In genomic region chr19:1290699-1291651, GRCh38 we compare ENCODE assay signal across 22 cellular contexts. TPM values are rescaled to one million over a fixed set of nuclear protein-coding genes. Genes with fewer than 3 reads are reported as not detected.
"Had no signal": no experiment of that assay in that cellular context is flagged by ENCODE, and none has a peak within 500 bp of the region (broad histone marks: within the 10 kb centered on the region; RNA-seq: fewer than 3 reads in every experiment).

No MANE protein-coding gene starts in this region.

- H3K9me3 ChIP-seq: adrenal gland, breast epithelium, gastrocnemius medialis, heart left ventricle, pancreas had no signal

- H3K36me3 Mint-ChIP-seq: activated naive CD4-positive, alpha-beta T cell treated with anti-CD3 and anti-CD28 coated beads, Interleukin-2, amount 50 U/mL, for 72 hours; immature natural killer cell; memory B cell; naive thymus-derived CD4-positive, alpha-beta T cell; stimulated activated naive B cell treated with anti-CD40 and anti-IgM and Interleukin-4, amounts not matched to agents 10 μg/mL and 1 μg/mL and 100 μg/mL, for 72 hours had no signal

- DNase-seq: activated CD4-positive, alpha-beta T cell treated with anti-CD3 and anti-CD28 coated beads for 1 hour; activated CD4-positive, alpha-beta T cell treated with anti-CD3 and anti-CD28 coated beads, Interleukin-2, amount 50 U/mL, for 4 hours; activated effector memory CD4-positive, alpha-beta T cell treated with anti-CD3 and anti-CD28 coated beads, Interleukin-2, amount 50 U/mL, for 16 hours; activated T-cell treated with anti-CD3 and anti-CD28 coated beads, Interleukin-2, amount 50 U/mL, for 72 hours; adrenal gland; cerebellar nuclear complex; effector CD8-positive, alpha-beta T cell; gastrocnemius medialis; heart left ventricle; immature natural killer cell; naive thymus-derived CD4-positive, alpha-beta T cell; stimulated activated naive B cell treated with anti-CD40 and anti-IgM and Interleukin-4, amounts not matched to agents 10 μg/mL and 1 μg/mL and 100 μg/mL, for 72 hours; T-helper 2 cell had no signal

- H3K27ac Mint-ChIP-seq: activated naive CD4-positive, alpha-beta T cell treated with anti-CD3 and anti-CD28 coated beads, Interleukin-2, amount 50 U/mL, for 72 hours; activated T-cell treated with anti-CD3 and anti-CD28 coated beads, Interleukin-2, amount 50 U/mL, for 72 hours; immature natural killer cell; memory B cell; naive thymus-derived CD4-positive, alpha-beta T cell; stimulated activated naive B cell treated with anti-CD40 and anti-IgM and Interleukin-4, amounts not matched to agents 10 μg/mL and 1 μg/mL and 100 μg/mL, for 72 hours had no signal

- H3K4me3 Mint-ChIP-seq: activated T-cell treated with anti-CD3 and anti-CD28 coated beads, Interleukin-2, amount 50 U/mL, for 72 hours; immature natural killer cell; naive thymus-derived CD4-positive, alpha-beta T cell; stimulated activated naive B cell treated with anti-CD40 and anti-IgM and Interleukin-4, amounts not matched to agents 10 μg/mL and 1 μg/mL and 100 μg/mL, for 72 hours had no signal

- H3K9me3 Mint-ChIP-seq: activated naive CD4-positive, alpha-beta T cell treated with anti-CD3 and anti-CD28 coated beads, Interleukin-2, amount 50 U/mL, for 72 hours; activated T-cell treated with anti-CD3 and anti-CD28 coated beads, Interleukin-2, amount 50 U/mL, for 72 hours; immature natural killer cell; memory B cell; naive thymus-derived CD4-positive, alpha-beta T cell; stimulated activated naive B cell treated with anti-CD40 and anti-IgM and Interleukin-4, amounts not matched to agents 10 μg/mL and 1 μg/mL and 100 μg/mL, for 72 hours had no signal

- H3K27ac ChIP-seq: adrenal gland, breast epithelium, gastrocnemius medialis, heart left ventricle, pancreas, VCaP had no signal

- H3K4me1 ChIP-seq: pancreas had no signal

- FAIRE-seq: astrocyte, pancreas had no signal

- H3K36me3 ChIP-seq: adrenal gland, breast epithelium, gastrocnemius medialis, heart left ventricle, pancreas had no signal

- ATAC-seq: activated naive CD4-positive, alpha-beta T cell treated with anti-CD3 and anti-CD28 coated beads, Interleukin-2, amount 50 U/mL, for 72 hours; activated T-cell treated with anti-CD3 and anti-CD28 coated beads, Interleukin-2, amount 50 U/mL, for 72 hours; esophagus mucosa; gastrocnemius medialis; heart left ventricle; naive thymus-derived CD4-positive, alpha-beta T cell; pancreas; stimulated activated naive B cell treated with anti-CD40 and anti-IgM and Interleukin-4, amounts not matched to agents 10 μg/mL and 1 μg/mL and 100 μg/mL, for 72 hours had no signal

- H3K4me3 ChIP-seq: adrenal gland, breast epithelium, gastrocnemius medialis, heart left ventricle, pancreas had no signal

RNA-seq across cellular contexts. Expression of gene EFNA2, which starts 5.3 kb away (rescaled TPM):
- total RNA-seq: activated CD8-positive, alpha-beta memory T cell treated with anti-CD3 and anti-CD28 coated beads for 36 hours; activated T-cell treated with anti-CD3 and anti-CD28 coated beads, Interleukin-2, amount 50 U/mL, for 72 hours; adrenal gland; gastrocnemius medialis; heart left ventricle; mononuclear cell; naive thymus-derived CD4-positive, alpha-beta T cell had no signal
